In genomic region chr1:175633801-175634200, GRCh38 we compare ENCODE assay signal across 29 cellular contexts.
"Had no signal": no experiment of that assay in that cellular context is flagged by ENCODE, and none has a peak within 500 bp of the region (broad histone marks: within the 10 kb centered on the region; RNA-seq: fewer than 3 reads in every experiment).

No MANE protein-coding gene starts in this region.

- H3K4me3 Mint-ChIP-seq: stimulated activated effector memory CD8-positive, alpha-beta T cell treated with anti-CD3 and anti-CD28 coated beads, Interleukin-12 subunit alpha, Interleukin-12 subunit beta, amount 100 ng/mL, for 72 hours; stimulated activated memory B cell treated with anti-CD40 and anti-IgM and Interleukin-4, amounts not matched to agents 10 μg/mL and 1 μg/mL and 100 μg/mL, for 72 hours; stimulated activated naive B cell treated with anti-CD40 and anti-IgM and Interleukin-4, amounts not matched to agents 10 μg/mL and 1 μg/mL and 100 μg/mL, for 72 hours; stimulated activated naive CD8-positive, alpha-beta T cell treated with anti-CD3 and anti-CD28 coated beads, Interleukin-15, amount 100 ng/mL, for 72 hours; stimulated activated naive CD8-positive, alpha-beta T cell treated with anti-CD3 and anti-CD28 coated beads, Interleukin-15, Interleukin-2, amounts not matched to agents 100 ng/mL and 50 ng/mL, for 24 hours; type B pancreatic cell had no signal

- H3K27ac ChIP-seq: stomach, suprapubic skin, testis, thoracic aorta, thyroid gland, tibial artery, tibial nerve, transverse colon, upper lobe of left lung, upper lobe of right lung, uterus, vagina had no signal

- ATAC-seq: stimulated activated effector memory CD8-positive, alpha-beta T cell treated with anti-CD3 and anti-CD28 coated beads, Interleukin-12 subunit alpha, Interleukin-12 subunit beta, amount 100 ng/mL, for 72 hours; stimulated activated memory B cell treated with anti-CD40 and anti-IgM and Interleukin-4, amounts not matched to agents 10 μg/mL and 1 μg/mL and 100 μg/mL, for 72 hours; stimulated activated naive B cell treated with anti-CD40 and anti-IgM and Interleukin-4, amounts not matched to agents 10 μg/mL and 1 μg/mL and 100 μg/mL, for 72 hours; stimulated activated naive CD8-positive, alpha-beta T cell treated with anti-CD3 and anti-CD28 coated beads, Interleukin-15, amount 100 ng/mL, for 72 hours; stimulated activated naive CD8-positive, alpha-beta T cell treated with anti-CD3 and anti-CD28 coated beads, Interleukin-15, Interleukin-2, amounts not matched to agents 100 U/mL and 50 U/mL, for 24 hours; upper lobe of right lung had no signal

- H3K9me3 ChIP-seq: stomach, suprapubic skin, testis, thoracic aorta, thyroid gland, tibial artery, tibial nerve, transverse colon, upper lobe of left lung, upper lobe of right lung, uterus, vagina had no signal

- H3K4me1 ChIP-seq: stomach, testis, thyroid gland, tibial nerve, transverse colon, upper lobe of left lung, upper lobe of right lung, uterus, vagina had no signal

- H3K27me3 ChIP-seq: stomach, testis, thyroid gland, tibial artery, tibial nerve, transverse colon, upper lobe of left lung, upper lobe of right lung, uterus, vagina had no signal

- H3K4me3 ChIP-seq: stomach, suprapubic skin, testis, thoracic aorta, thyroid gland, tibial artery, tibial nerve, transverse colon, upper lobe of left lung, upper lobe of right lung, uterus, vagina had no signal

- H3K36me3 ChIP-seq: stomach, suprapubic skin, thoracic aorta, thyroid gland, tibial artery, tibial nerve, transverse colon, upper lobe of left lung, upper lobe of right lung, uterus, vagina had no signal

- H3K27me3 Mint-ChIP-seq: stimulated activated memory B cell treated with anti-CD40 and anti-IgM and Interleukin-4, amounts not matched to agents 10 μg/mL and 1 μg/mL and 100 μg/mL, for 72 hours had no signal

- DNase-seq: stimulated activated CD4-positive, alpha-beta T cell treated with anti-CD3 and anti-CD28 coated beads, Interleukin-2, amount 100 ng/mL, for 48 hours; stimulated activated CD4-positive, alpha-beta T cell treated with anti-CD3 and anti-CD28 coated beads, Interleukin-4, amount 100 ng/mL, for 1 hour; stimulated activated CD4-positive, alpha-beta T cell treated with anti-CD3 and anti-CD28 coated beads, Interleukin-4, amount 100 ng/mL, for 24 hours; stimulated activated CD4-positive, alpha-beta T cell treated with anti-CD3 and anti-CD28 coated beads, Interleukin-4, amount 100 ng/mL, for 4 hours; stimulated activated CD8-positive, alpha-beta memory T cell treated with anti-CD3 and anti-CD28 coated beads, Interleukin-4, amount 100 ng/mL, for 48 hours; stimulated activated naive B cell treated with anti-CD40 and anti-IgM and Interleukin-4, amounts not matched to agents 10 μg/mL and 1 μg/mL and 100 μg/mL, for 72 hours; stimulated activated naive CD4-positive, alpha-beta T cell; stimulated activated naive CD4-positive, alpha-beta T cell treated with Interleukin-2 at 50 U/mL for 16 hours; stimulated activated naive CD8-positive, alpha-beta T cell treated with anti-CD3 and anti-CD28 coated beads, Interleukin-15, amount 100 ng/mL, for 72 hours; stimulated activated naive CD8-positive, alpha-beta T cell treated with anti-CD3 and anti-CD28 coated beads, Interleukin-15, Interleukin-2, amounts not matched to agents 100 U/mL and 50 U/mL, for 24 hours; stomach; substantia nigra; testis; thyroid gland; tibial artery; transverse colon; trophoblast cell; upper lobe of left lung; upper lobe of right lung; uterus had no signal

- H3K4me1 Mint-ChIP-seq: stimulated activated effector memory CD8-positive, alpha-beta T cell treated with anti-CD3 and anti-CD28 coated beads, Interleukin-12 subunit alpha, Interleukin-12 subunit beta, amount 100 ng/mL, for 72 hours; stimulated activated naive CD8-positive, alpha-beta T cell treated with anti-CD3 and anti-CD28 coated beads, Interleukin-15, amount 100 ng/mL, for 72 hours had no signal

- H3K36me3 Mint-ChIP-seq: stimulated activated effector memory CD8-positive, alpha-beta T cell treated with anti-CD3 and anti-CD28 coated beads, Interleukin-12 subunit alpha, Interleukin-12 subunit beta, amount 100 ng/mL, for 72 hours; stimulated activated memory B cell treated with anti-CD40 and anti-IgM and Interleukin-4, amounts not matched to agents 10 μg/mL and 1 μg/mL and 100 μg/mL, for 72 hours; stimulated activated naive B cell treated with anti-CD40 and anti-IgM and Interleukin-4, amounts not matched to agents 10 μg/mL and 1 μg/mL and 100 μg/mL, for 72 hours; type B pancreatic cell had no signal

- H3K9me3 Mint-ChIP-seq: stimulated activated effector memory CD8-positive, alpha-beta T cell treated with anti-CD3 and anti-CD28 coated beads, Interleukin-12 subunit alpha, Interleukin-12 subunit beta, amount 100 ng/mL, for 72 hours; stimulated activated memory B cell treated with anti-CD40 and anti-IgM and Interleukin-4, amounts not matched to agents 10 μg/mL and 1 μg/mL and 100 μg/mL, for 72 hours; stimulated activated naive B cell treated with anti-CD40 and anti-IgM and Interleukin-4, amounts not matched to agents 10 μg/mL and 1 μg/mL and 100 μg/mL, for 72 hours; stimulated activated naive CD8-positive, alpha-beta T cell treated with anti-CD3 and anti-CD28 coated beads, Interleukin-15, amount 100 ng/mL, for 72 hours; stimulated activated naive CD8-positive, alpha-beta T cell treated with anti-CD3 and anti-CD28 coated beads, Interleukin-15, Interleukin-2, amounts not matched to agents 100 ng/mL and 50 ng/mL, for 24 hours; type B pancreatic cell had no signal

- H3K27ac Mint-ChIP-seq: stimulated activated effector memory CD8-positive, alpha-beta T cell treated with anti-CD3 and anti-CD28 coated beads, Interleukin-12 subunit alpha, Interleukin-12 subunit beta, amount 100 ng/mL, for 72 hours; stimulated activated memory B cell treated with anti-CD40 and anti-IgM and Interleukin-4, amounts not matched to agents 10 μg/mL and 1 μg/mL and 100 μg/mL, for 72 hours; stimulated activated naive B cell treated with anti-CD40 and anti-IgM and Interleukin-4, amounts not matched to agents 10 μg/mL and 1 μg/mL and 100 μg/mL, for 72 hours; stimulated activated naive CD8-positive, alpha-beta T cell treated with anti-CD3 and anti-CD28 coated beads, Interleukin-15, amount 100 ng/mL, for 72 hours; stimulated activated naive CD8-positive, alpha-beta T cell treated with anti-CD3 and anti-CD28 coated beads, Interleukin-15, Interleukin-2, amounts not matched to agents 100 ng/mL and 50 ng/mL, for 24 hours; type B pancreatic cell had no signal

- FAIRE-seq: urothelium cell line had no signal
